8 cellular contexts compared by ENCODE assay signal in the genomic region with DNA sequence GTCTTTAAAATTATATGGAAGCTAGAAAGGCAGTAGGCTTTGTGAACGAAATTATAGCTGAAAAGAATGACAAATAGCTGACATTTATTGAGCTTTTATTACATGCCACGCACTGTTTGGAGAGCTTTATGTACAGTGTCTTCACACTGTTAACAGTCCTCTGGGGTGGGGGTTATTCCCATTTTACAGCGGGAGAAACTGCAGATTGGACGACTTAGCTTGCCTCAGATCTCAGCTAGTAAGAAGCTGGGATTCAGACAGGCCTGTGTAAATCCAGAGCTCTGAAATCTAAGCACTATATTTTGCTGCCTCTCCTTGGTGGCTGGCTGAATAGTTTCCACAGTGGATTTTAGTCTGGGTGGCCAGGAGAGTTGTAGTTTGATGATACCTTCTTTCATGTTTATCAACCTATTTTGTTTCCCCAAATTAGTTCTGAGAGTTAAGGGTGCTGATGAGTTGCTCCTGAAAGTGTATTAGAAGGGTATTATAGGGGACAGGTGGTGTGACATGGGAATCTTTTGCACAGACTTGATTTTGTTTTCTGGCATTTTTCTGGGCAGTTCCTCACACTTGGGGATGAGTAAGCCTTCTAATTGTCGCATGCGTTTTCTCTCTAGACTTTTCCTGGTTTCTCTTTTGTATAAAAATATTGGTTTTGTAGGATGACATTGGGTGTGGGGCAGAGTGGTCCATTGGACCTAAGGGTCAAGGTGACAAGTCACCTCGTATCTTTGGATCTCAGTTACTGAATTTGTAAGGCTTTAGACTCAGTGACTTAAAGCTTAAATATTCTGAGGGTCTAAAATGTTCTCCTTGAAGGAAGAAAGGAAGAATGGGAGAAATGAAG. TPM values are rescaled to one million over a fixed set of nuclear protein-coding genes. Genes with fewer than 3 reads are reported as not detected.
DNase-seq lines count a peak whose midpoint lies in the region; ATAC-seq and TF ChIP-seq lines count a peak whose summit lies in the region.

No MANE protein-coding gene starts in this region.

- WGBS in thyroid gland, 2 donors, result 35 to 45% methylated on average over 7 of the region's 7 CpGs

- peaks cover 3% of the 10 kb centered on the region for H3K36me3 Mint-ChIP-seq in effector memory CD8-positive, alpha-beta T cell (ENCODE audit: insufficient read depth)

- H3K4me3 ChIP-seq in GM08714 (ENCODE audit: low read length), result peak overlapping the region; percentile 95
- H3K4me3 ChIP-seq in breast epithelium, result peak overlapping the region; percentile 81 to 94 (median 90)
- peak overlapping the region; percentile 84 to 85 for H3K4me3 ChIP-seq in left lung
- peak overlapping the region; percentile 70 to 78 (median 70) for H3K4me3 ChIP-seq in thyroid gland (replicated peaks in 1 of 3)

- H3K36me3 ChIP-seq in breast epithelium, result no peaks in the 10 kb centered on the region
- H3K36me3 ChIP-seq in left lung, result no peaks in the 10 kb centered on the region
- H3K36me3 ChIP-seq in thyroid gland, result no peaks in the 10 kb centered on the region

- intact Hi-C loops in breast epithelium (cut with DNase I; ENCODE audit: low total_unique reads), result no loop called here
- intact Hi-C loops in left lung (cut with DNase I), result no loop called here
- intact Hi-C loops in thyroid gland (cut with DNase I), result no loop called here

- peak overlapping the region in 1 of 2 donors; percentile 92 for H3K27ac Mint-ChIP-seq in effector memory CD8-positive, alpha-beta T cell

- no peaks in the 10 kb centered on the region for H3K9me3 Mint-ChIP-seq in effector memory CD8-positive, alpha-beta T cell

- TF ChIP-seq CTCF in breast epithelium (IDR thresholded peaks at IDR 0.05) (no peak), left lung (IDR thresholded peaks at IDR 0.05) (no peak), thyroid gland (IDR thresholded peaks at IDR 0.05) (peak in 2 of 6 experiments; percentile 19 to 27)

- ATAC-seq in left lung, result peak; percentile 36
- ATAC-seq in HG03469 (IDR thresholded peaks at IDR 0.05; ENCODE audit: unreplicated experiment), result no peak
- ATAC-seq in effector memory CD8-positive, alpha-beta T cell (replicated peaks), result no peak

- H3K4me3 Mint-ChIP-seq in effector memory CD8-positive, alpha-beta T cell, result no peak overlapping the region

- H3K4me1 Mint-ChIP-seq in effector memory CD8-positive, alpha-beta T cell (ENCODE audit: low read depth in 2 of 2), result peaks cover 8 to 10% of the 10 kb centered on the region in 2 donors

- H3K27me3 ChIP-seq in breast epithelium (no peaks in the 10 kb centered on the region), left lung (no peaks in the 10 kb centered on the region), thyroid gland (no peaks in the 10 kb centered on the region)

- TF ChIP-seq POLR2A in breast epithelium (IDR thresholded peaks at IDR 0.05), result no peak
- TF ChIP-seq POLR2A in thyroid gland (IDR thresholded peaks at IDR 0.05), result no peak

- peak overlapping the region; percentile 94 for H3K27ac ChIP-seq in breast epithelium
- H3K27ac ChIP-seq in left lung, result peak overlapping the region; percentile 98
- H3K27ac ChIP-seq in thyroid gland, result peak overlapping the region in 2 of 3 donors; percentile 95

- H3K27me3 Mint-ChIP-seq in effector memory CD8-positive, alpha-beta T cell, result peaks cover 0 to under 1% of the 10 kb centered on the region in 2 donors

- H3K9me3 ChIP-seq in breast epithelium (no peaks in the 10 kb centered on the region), left lung (no peaks in the 10 kb centered on the region), thyroid gland (no peaks in the 10 kb centered on the region)

- H3K4me1 ChIP-seq in breast epithelium (peaks cover 0 to 14% of the 10 kb centered on the region in 2 donors), left lung (peaks cover 28 to 65% of the 10 kb centered on the region in 2 donors), thyroid gland (peaks cover 28 to 61% of the 10 kb centered on the region in 2 donors)

- peak; percentile 47 for DNase-seq in M059J (ENCODE audit: low read depth)
- DNase-seq in breast epithelium (ENCODE audit: low spot score in 2 of 2), result no peak
- DNase-seq in left lung, result no peak
- peak in 1 of 2 donors; percentile 6 for DNase-seq in thyroid gland
- no peak for DNase-seq in activated CD8-positive, alpha-beta memory T cell treated with anti-CD3 and anti-CD28 coated beads, Interleukin-2, amount 50 U/mL, for 48 hours
- no peak for DNase-seq in effector memory CD8-positive, alpha-beta T cell

RNA-seq across cellular contexts. Expression of a gene that starts 1.5 kb away (rescaled TPM):
- 83.1 and 90.6 TPM in 2 replicates for total RNA-seq in M059J (2014; rRNA removed; shearing (Covaris generic))
- total RNA-seq in breast epithelium (100 to 1,000 TPM in 1 of 3 donors, 10 to 100 TPM in 2; 50.9 to 115 (median 74.4) TPM), left lung (100 to 1,000 TPM in 1 of 2 donors, 10 to 100 TPM in 1; 92.5 to 102 TPM), thyroid gland (10 to 100 TPM; 62.0 to 85.8 (median 76.6) TPM)
